In the genomic region with DNA sequence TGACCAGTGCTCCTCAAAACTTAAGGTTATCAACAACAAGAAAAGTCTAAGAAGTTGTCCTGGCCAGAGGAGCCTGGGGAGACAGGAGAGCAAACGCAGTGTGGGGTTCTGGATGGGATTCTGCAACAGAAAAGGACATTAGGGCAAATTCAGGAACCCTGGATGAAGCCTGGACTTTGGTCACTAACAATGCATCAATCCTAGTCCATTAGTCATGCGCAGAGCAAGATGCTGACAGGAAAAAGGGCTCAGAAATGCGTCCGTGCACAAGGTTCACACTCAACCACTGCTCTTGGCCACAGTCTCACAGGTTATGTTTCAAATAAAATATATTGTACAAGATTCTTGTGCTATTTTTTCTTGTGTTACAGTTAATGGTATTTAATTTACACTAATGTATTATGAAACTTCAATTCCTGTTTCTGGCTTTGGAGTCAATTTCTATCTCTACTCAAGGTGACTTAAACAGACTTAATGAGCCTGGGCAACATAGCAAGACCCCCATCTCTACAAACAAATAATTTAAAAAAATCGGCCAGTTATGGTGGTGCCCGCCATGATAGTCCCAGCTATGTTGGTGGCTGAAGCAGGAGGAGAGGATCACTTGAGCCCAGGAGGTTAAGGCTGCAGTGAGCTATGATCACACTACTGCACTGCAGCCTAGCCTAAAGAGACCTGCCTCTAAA, we compare ENCODE assay signal across 20 cellular contexts.
"Had no signal": no experiment of that assay in that cellular context is flagged by ENCODE, and none has a peak within 500 bp of the region (broad histone marks: within the 10 kb centered on the region; RNA-seq: fewer than 3 reads in every experiment).

No MANE protein-coding gene starts in this region.

- ATAC-seq: activated CD4-positive, CD25-positive, alpha-beta regulatory T cell treated with anti-CD3 and anti-CD28 coated beads, Interleukin-2, amount 50 U/mL, for 24 hours; activated CD8-positive, alpha-beta T cell treated with anti-CD3 and anti-CD28 coated beads for 36 hours; foreskin keratinocyte; natural killer cell; right cardiac atrium had no signal

- H3K9ac ChIP-seq: parathyroid adenoma had no signal

- H3K9me3 Mint-ChIP-seq: activated CD4-positive, alpha-beta T cell treated with anti-CD3 and anti-CD28 coated beads, Interleukin-2, amount 10 ng/mL, durations not matched to agents 7 days and 5 days; activated CD8-positive, alpha-beta T cell treated with anti-CD3 and anti-CD28 coated beads for 36 hours; activated naive CD4-positive, alpha-beta T cell treated with anti-CD3 and anti-CD28 coated beads, Interleukin-2, amount 50 U/mL, for 24 hours; brain; mesothelial cell of epicardium; natural killer cell; stimulated activated naive CD8-positive, alpha-beta T cell treated with anti-CD3 and anti-CD28 coated beads, Interleukin-15, Interleukin-2, amounts not matched to agents 100 ng/mL and 50 ng/mL, for 24 hours had no signal

- H3K79me2 ChIP-seq: parathyroid adenoma had no signal

- H2AFZ ChIP-seq: parathyroid adenoma had no signal

- H3K27me3 ChIP-seq: foreskin keratinocyte, thyroid gland had no signal

- H3K27ac ChIP-seq: foreskin keratinocyte, left ventricle myocardium inferior, parathyroid adenoma had no signal

- H3K27me3 Mint-ChIP-seq: activated CD4-positive, alpha-beta T cell treated with anti-CD3 and anti-CD28 coated beads, Interleukin-2, amount 10 ng/mL, durations not matched to agents 7 days and 5 days; activated CD8-positive, alpha-beta T cell treated with anti-CD3 and anti-CD28 coated beads for 36 hours; activated naive CD4-positive, alpha-beta T cell treated with anti-CD3 and anti-CD28 coated beads, Interleukin-2, amount 50 U/mL, for 24 hours; stimulated activated naive CD8-positive, alpha-beta T cell treated with anti-CD3 and anti-CD28 coated beads, Interleukin-15, Interleukin-2, amounts not matched to agents 100 ng/mL and 50 ng/mL, for 24 hours had no signal

- H3K36me3 ChIP-seq: left ventricle myocardium inferior, thyroid gland had no signal

- H3K27ac Mint-ChIP-seq: activated CD4-positive, alpha-beta T cell treated with anti-CD3 and anti-CD28 coated beads, Interleukin-2, amount 10 ng/mL, durations not matched to agents 7 days and 5 days; activated CD8-positive, alpha-beta T cell treated with anti-CD3 and anti-CD28 coated beads for 36 hours; activated naive CD4-positive, alpha-beta T cell treated with anti-CD3 and anti-CD28 coated beads, Interleukin-2, amount 50 U/mL, for 24 hours; brain; mesothelial cell of epicardium; natural killer cell; stimulated activated naive CD8-positive, alpha-beta T cell treated with anti-CD3 and anti-CD28 coated beads, Interleukin-15, Interleukin-2, amounts not matched to agents 100 ng/mL and 50 ng/mL, for 24 hours had no signal

- H3K4me3 ChIP-seq: left ventricle myocardium inferior, thyroid gland had no signal

- H3K4me1 ChIP-seq: parathyroid adenoma had no signal

- DNase-seq: activated CD4-positive, alpha-beta T cell treated with anti-CD3 and anti-CD28 coated beads, Interleukin-2, amount 10 ng/mL, durations not matched to agents 7 days and 5 days; activated CD8-positive, alpha-beta T cell treated with anti-CD3 and anti-CD28 coated beads for 36 hours; activated gamma-delta T cell treated with Interleukin-2 at 50 U/mL for 16 hours; activated T-cell treated with anti-CD3 and anti-CD28 coated beads, Interleukin-2, amount 50 U/mL, for 1 hour; aorta; effector CD4-positive, alpha-beta T cell; foreskin keratinocyte; left ventricle myocardium inferior; mammary epithelial cell; natural killer cell; right cardiac atrium; stimulated activated CD4-positive, alpha-beta T cell treated with anti-CD3 and anti-CD28 coated beads, Interleukin-1b, Interleukin-23, amount 100 ng/mL, for 48 hours; substantia nigra had no signal

- H3K36me3 Mint-ChIP-seq: mesothelial cell of epicardium, natural killer cell had no signal

- H3K4me3 Mint-ChIP-seq: activated CD4-positive, alpha-beta T cell treated with anti-CD3 and anti-CD28 coated beads, Interleukin-2, amount 10 ng/mL, durations not matched to agents 7 days and 5 days; activated CD8-positive, alpha-beta T cell treated with anti-CD3 and anti-CD28 coated beads for 36 hours; activated naive CD4-positive, alpha-beta T cell treated with anti-CD3 and anti-CD28 coated beads, Interleukin-2, amount 50 U/mL, for 24 hours; brain; mesothelial cell of epicardium; natural killer cell; stimulated activated naive CD8-positive, alpha-beta T cell treated with anti-CD3 and anti-CD28 coated beads, Interleukin-15, Interleukin-2, amounts not matched to agents 100 ng/mL and 50 ng/mL, for 24 hours had no signal

- H3K9me3 ChIP-seq: left ventricle myocardium inferior, thyroid gland had no signal
